In the genomic region with DNA sequence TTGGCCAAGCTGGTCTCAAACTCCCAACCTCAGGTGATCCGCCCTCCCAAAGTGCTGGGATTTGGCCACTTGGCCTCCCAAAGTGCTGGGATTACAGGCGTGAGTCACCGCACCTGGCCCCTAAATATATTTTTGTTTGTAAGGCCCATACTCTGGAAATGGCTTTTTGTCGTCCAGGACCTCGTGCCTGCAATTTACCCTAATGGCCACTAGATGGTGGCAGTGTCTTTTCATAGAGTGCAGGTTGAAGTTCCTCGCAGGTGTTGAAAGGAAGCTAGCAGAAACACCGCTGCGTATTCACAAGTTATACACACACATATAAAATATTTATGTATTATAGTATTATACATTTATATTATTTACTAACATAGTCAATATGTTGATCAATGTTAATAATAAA, we compare ENCODE assay signal across 8 cellular contexts.
DNase-seq lines count a peak whose midpoint lies in the region; ATAC-seq and TF ChIP-seq lines count a peak whose summit lies in the region.

No MANE protein-coding gene starts in this region.

- no peak overlapping the region for H3K18ac ChIP-seq in neuronal stem cell (ENCODE audit: low read length)

- H3K9me3 ChIP-seq in A673 (ENCODE audit: low read depth, low read length, poor library complexity, severe bottlenecking) (no peaks in the 10 kb centered on the region), OCI-LY3 (ENCODE audit: insufficient read depth, low read length) (no peaks in the 10 kb centered on the region), neuronal stem cell (replicated peaks in 1 of 2; ENCODE audit: control insufficient read depth in 2 of 2, insufficient read depth in 1 of 2, low read depth in 1 of 2, low read length in 2 of 2) (peaks cover 5 to 9% of the 10 kb centered on the region in 2 donors)

- H3K4me3 ChIP-seq in A673 (ENCODE audit: low read depth, low read length, poor library complexity, severe bottlenecking) (no peak overlapping the region), OCI-LY3 (ENCODE audit: low read length) (no peak overlapping the region), foreskin fibroblast (ENCODE audit: low read depth in 1 of 2, low read length in 2 of 2) (no peak overlapping the region), neuronal stem cell (ENCODE audit: low read length in 2 of 2) (no peak overlapping the region), coronary artery (no peak overlapping the region)

- no peak overlapping the region for H3K9ac ChIP-seq in OCI-LY3 (ENCODE audit: low read length)
- no peak overlapping the region for H3K9ac ChIP-seq in neuronal stem cell (ENCODE audit: low read depth, low read length, poor library complexity)

- CTCF ChIA-PET in A673 (lab: Charles Lee), result no interaction called here

- no CpG with 5 or more reads among the region's 8 CpGs for WGBS in neuronal stem cell (ENCODE audit: extremely low coverage in 2 of 2, insufficient read length in 2 of 2, insufficient replicate concordance in 1 of 2), 2 donors

- no peak overlapping the region for H4K91ac ChIP-seq in neuronal stem cell (ENCODE audit: low read depth, low read length, poor library complexity)

- no peaks in the 10 kb centered on the region for H3K79me2 ChIP-seq in OCI-LY3 (ENCODE audit: low read length)

- H2BK15ac ChIP-seq in neuronal stem cell (ENCODE audit: low read length), result no peak overlapping the region

- no peak overlapping the region for H3K14ac ChIP-seq in neuronal stem cell (ENCODE audit: low read length)

- POLR2A ChIA-PET in A673 (lab: Charles Lee; ENCODE audit: low non-redundant PET), result no interaction called here

- H2AK5ac ChIP-seq in neuronal stem cell (ENCODE audit: low read depth, low read length), result no peak overlapping the region

- H4K8ac ChIP-seq in neuronal stem cell (ENCODE audit: low read depth, low read length), result no peak overlapping the region

- no peak for DNase-seq in A673 (ENCODE audit: low spot score)
- peak; percentile 26 for DNase-seq in GM10266 (ENCODE audit: extremely low spot score)
- peak in 1 of 2 donors; percentile 43 for DNase-seq in foreskin fibroblast
- DNase-seq in neuronal stem cell (ENCODE audit: low spot score), result no peak
- no peak for DNase-seq in coronary artery (ENCODE audit: low spot score)

- BruUV-seq in A673 (replicated peaks; lab: Mats Ljungman, UMichigan), result no TSS peak

- TF ChIP-seq CTCF in A673 (conservative IDR thresholded peaks at IDR 0.05; ENCODE audit: low read depth, low read length), result peak; percentile 52
- peak; percentile 60 for TF ChIP-seq CTCF in GM10266 (IDR thresholded peaks at IDR 0.05; ENCODE audit: control insufficient read depth, insufficient read depth, low read depth, missing control alignments)
- peak; percentile 66 for TF ChIP-seq CTCF in OCI-LY3 (IDR thresholded peaks at IDR 0.05; ENCODE audit: low read depth, low read length)
- peak; percentile 62 for TF ChIP-seq CTCF in foreskin fibroblast (IDR thresholded peaks at IDR 0.05; ENCODE audit: low read depth, low read length)
- TF ChIP-seq CTCF in coronary artery (IDR thresholded peaks at IDR 0.05), result no peak

- H3K4ac ChIP-seq in neuronal stem cell (ENCODE audit: low read length), result no peak overlapping the region

- ATAC-seq in HG02885 (IDR thresholded peaks at IDR 0.05; ENCODE audit: poor library complexity, unreplicated experiment), result no peak
- no peak for ATAC-seq in GM18861 (IDR thresholded peaks at IDR 0.05; ENCODE audit: unreplicated experiment)

- H3K27me3 ChIP-seq in A673 (replicated peaks; ENCODE audit: insufficient read depth, low read depth, low read length, poor library complexity) (no peaks in the 10 kb centered on the region), OCI-LY3 (ENCODE audit: low read depth, low read length) (no peaks in the 10 kb centered on the region; the same call in 1 of the 2 replicates), neuronal stem cell (ENCODE audit: control insufficient read depth in 3 of 3, insufficient read depth in 3 of 3, low read depth in 1 of 3, low read length in 3 of 3) (no peaks in the 10 kb centered on the region)

- no peak overlapping the region for H3K23ac ChIP-seq in neuronal stem cell (ENCODE audit: low read depth, low read length, poor library complexity)

- intact Hi-C loops in A673 (cut with micrococcal nuclease; ENCODE audit: unreplicated experiment), result no loop called here

- H2BK120ac ChIP-seq in neuronal stem cell (ENCODE audit: low read depth, low read length), result no peak overlapping the region

- H2BK5ac ChIP-seq in neuronal stem cell (ENCODE audit: low read length), result no peak overlapping the region

- no peaks in the 10 kb centered on the region for H3K36me3 ChIP-seq in A673 (ENCODE audit: insufficient read depth, low read length, poor library complexity, severe bottlenecking)
- H3K36me3 ChIP-seq in OCI-LY3 (replicated peaks; ENCODE audit: low read depth, low read length), result no peaks in the 10 kb centered on the region
- H3K36me3 ChIP-seq in neuronal stem cell (replicated peaks in 1 of 2; ENCODE audit: control insufficient read depth in 2 of 2, insufficient read depth in 2 of 2, low read length in 2 of 2), result no peaks in the 10 kb centered on the region

- H3K4me2 ChIP-seq in OCI-LY3 (ENCODE audit: low read length), result no peak overlapping the region
- H3K4me2 ChIP-seq in neuronal stem cell (ENCODE audit: insufficient read depth, low read length, poor library complexity, severe bottlenecking), result no peak overlapping the region

- H3K27ac ChIP-seq in A673 (ENCODE audit: low read depth, low read length, poor library complexity, severe bottlenecking), result no peak overlapping the region
- H3K27ac ChIP-seq in OCI-LY3 (ENCODE audit: low read length), result no peak overlapping the region
- H3K27ac ChIP-seq in neuronal stem cell (replicated peaks; ENCODE audit: low read length), result no peak overlapping the region
- no peak overlapping the region for H3K27ac ChIP-seq in coronary artery

- H2AFZ ChIP-seq in OCI-LY3 (ENCODE audit: low read depth, low read length) (no peak overlapping the region), neuronal stem cell (ENCODE audit: low read length) (no peak overlapping the region)

- H3K79me1 ChIP-seq in neuronal stem cell (ENCODE audit: low read depth, low read length), result no peaks in the 10 kb centered on the region

- H2BK12ac ChIP-seq in neuronal stem cell (ENCODE audit: low read length), result no peak overlapping the region

- no peaks in the 10 kb centered on the region for H4K20me1 ChIP-seq in OCI-LY3 (ENCODE audit: insufficient read depth, low read length)

- H3K4me1 ChIP-seq in A673 (ENCODE audit: insufficient read depth, low read length, poor library complexity, severe bottlenecking) (peaks cover 25% of the 10 kb centered on the region), OCI-LY3 (ENCODE audit: low read length) (no peaks in the 10 kb centered on the region), neuronal stem cell (ENCODE audit: control insufficient read depth in 2 of 2, insufficient read depth in 1 of 2, low read depth in 1 of 2, low read length in 2 of 2) (no peaks in the 10 kb centered on the region)
